10 cellular contexts compared by ENCODE assay signal in the genomic region with DNA sequence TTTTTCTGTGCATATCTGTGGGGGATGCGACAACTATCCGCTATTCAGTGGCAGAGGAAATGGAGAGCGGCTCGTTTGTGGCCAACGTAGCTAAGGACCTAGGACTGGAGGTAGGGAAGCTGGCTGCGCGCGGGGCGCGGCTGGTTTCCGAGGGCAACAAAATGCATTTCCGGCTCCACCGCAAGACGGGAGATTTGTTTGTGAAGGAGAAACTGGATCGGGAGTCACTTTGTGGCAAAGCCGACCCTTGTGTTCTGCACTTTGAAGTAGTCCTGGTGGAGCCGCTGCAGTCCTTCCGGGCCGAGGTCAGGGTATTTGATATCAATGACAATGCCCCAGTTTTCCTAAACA. TPM values are rescaled to one million over a fixed set of nuclear protein-coding genes. Genes with fewer than 3 reads are reported as not detected.
DNase-seq lines count a peak whose midpoint lies in the region; ATAC-seq and TF ChIP-seq lines count a peak whose summit lies in the region.
"Had no signal": no experiment of that assay in that cellular context is flagged by ENCODE, and none has a peak within 500 bp of the region (broad histone marks: within the 10 kb centered on the region; RNA-seq: fewer than 3 reads in every experiment).

No MANE protein-coding gene starts in this region.

- H3K9me2 ChIP-seq in GM23338 (ENCODE audit: insufficient read depth) = peaks cover 11% of the 10 kb centered on the region; the same call in 1 of the 2 replicates

- in situ Hi-C loops in gastrocnemius medialis (cut with MboI; ENCODE audit: low sequenced_read_pairs in 4 of 4) = no loop called here

- TF ChIP-seq CTCF in GM23338 (conservative IDR thresholded peaks at IDR 0.05; ENCODE audit: low read depth in 2 of 2) (no peak), gastrocnemius medialis (IDR thresholded peaks at IDR 0.05 in 4 of 5, conservative IDR thresholded peaks at IDR 0.05 in 1 of 5) (no peak)

- H3K36me3 ChIP-seq in GM23338 (ENCODE audit: insufficient read depth) (no peaks in the 10 kb centered on the region), iPS-15b (ENCODE audit: control insufficient read depth, insufficient read depth, low read length) (no peaks in the 10 kb centered on the region), gastrocnemius medialis (no peaks in the 10 kb centered on the region)
- H3K36me3 ChIP-seq: brain microvascular endothelial cell had no signal

- intact Hi-C loops in gastrocnemius medialis (cut with DNase I; ENCODE audit: low total_unique reads) = no loop called here

- CTCF ChIA-PET in T-cell (lab: Charles Lee) = no interaction called here

- H3K4me3 Mint-ChIP-seq in GM23338 (peak overlapping the region; percentile 87), T-cell (peak overlapping the region; percentile 59 to 65 (median 60))

- no peak overlapping the region for H3K27ac ChIP-seq in GM23338 (ENCODE audit: low read depth)
- H3K27ac ChIP-seq in gastrocnemius medialis = no peak overlapping the region
- H3K27ac ChIP-seq: brain microvascular endothelial cell had no signal

- H3F3A ChIP-seq in GM23338 (replicated peaks; ENCODE audit: low read depth) = no peaks in the 10 kb centered on the region

- H3K27ac Mint-ChIP-seq in GM23338 (no peak overlapping the region), T-cell (no peak overlapping the region)

- H3K4me1 ChIP-seq in GM23338 (ENCODE audit: insufficient read depth) (no peaks in the 10 kb centered on the region), iPS-15b (ENCODE audit: control insufficient read depth, insufficient read depth, low read length) (no peaks in the 10 kb centered on the region), gastrocnemius medialis (no peaks in the 10 kb centered on the region)

- H3K79me2 ChIP-seq in GM23338 (replicated peaks; ENCODE audit: insufficient read depth) = no peaks in the 10 kb centered on the region

- peak overlapping the region; percentile 73 for H2AFZ ChIP-seq in GM23338

- TF ChIP-seq POLR2A in gastrocnemius medialis (IDR thresholded peaks at IDR 0.05) = no peak

- H4K20me1 ChIP-seq in GM23338 (replicated peaks; ENCODE audit: insufficient read depth) = no peaks in the 10 kb centered on the region

- H3K4me2 ChIP-seq in GM23338 = peak overlapping the region; percentile 79

- POLR2A ChIA-PET in T-cell (lab: Charles Lee) = no interaction called here

- H3K4me1 Mint-ChIP-seq in GM23338 = peaks cover 17% of the 10 kb centered on the region
- peaks cover 4 to 14% (median 6%) of the 10 kb centered on the region in 3 donors for H3K4me1 Mint-ChIP-seq in T-cell

- H3K9me3 ChIP-seq in iPS-15b (ENCODE audit: control insufficient read depth, insufficient read depth, low read length) (no peaks in the 10 kb centered on the region), gastrocnemius medialis (no peaks in the 10 kb centered on the region)

- H3K27me3 ChIP-seq in GM23338 (ENCODE audit: insufficient read depth) = peaks cover 55% of the 10 kb centered on the region
- H3K27me3 ChIP-seq in iPS-15b (ENCODE audit: control insufficient read depth, insufficient read depth, low read length) = peaks cover 54% of the 10 kb centered on the region
- H3K27me3 ChIP-seq in gastrocnemius medialis = peaks cover 0 to 13% (median 11%) of the 10 kb centered on the region in 3 donors
- H3K27me3 ChIP-seq: brain microvascular endothelial cell had no signal

- H3K27me3 Mint-ChIP-seq in GM23338 (ENCODE audit: insufficient read depth, low read depth, poor library complexity) (peaks cover 21% of the 10 kb centered on the region), T-cell (peaks cover 48 to 55% of the 10 kb centered on the region in 2 donors)

- no peaks in the 10 kb centered on the region for H3K36me3 Mint-ChIP-seq in GM23338 (ENCODE audit: low read depth)
- no peaks in the 10 kb centered on the region for H3K36me3 Mint-ChIP-seq in T-cell

- peak; percentile 84 for ATAC-seq in GM23338
- ATAC-seq in T-cell (replicated peaks in 1 of 4) = no peak
- ATAC-seq in gastrocnemius medialis = no peak
- no peak for ATAC-seq in GM21381 (IDR thresholded peaks at IDR 0.05; ENCODE audit: unreplicated experiment)
- no peak for ATAC-seq in GM19328 (IDR thresholded peaks at IDR 0.05; ENCODE audit: unreplicated experiment)

- H3K9me3 Mint-ChIP-seq in GM23338 (no peaks in the 10 kb centered on the region; the same call in 2 of the 3 replicates), T-cell (peaks cover 7 to 20% (median 19%) of the 10 kb centered on the region in 3 donors)

- H3K4me3 ChIP-seq in GM23338 = peak overlapping the region; percentile 51
- H3K4me3 ChIP-seq in iPS-15b (ENCODE audit: low read depth, low read length) = peak overlapping the region; percentile 92
- H3K4me3 ChIP-seq in gastrocnemius medialis = peak overlapping the region; percentile 50 to 62 (median 55)

- DNase-seq in GM23338 (ENCODE audit: low spot score) (peak; percentile 70), T-cell (no peak), gastrocnemius medialis (no peak), Ammon's horn (ENCODE audit: low spot score) (no peak)
- DNase-seq: brain microvascular endothelial cell, small intestine had no signal

- H3K9ac ChIP-seq in iPS-15b (ENCODE audit: low read depth, low read length) = no peak overlapping the region

TF ChIP-seq in GM23338, 12 proteins besides CTCF, POLR2A, EP300 and RAD21:
- TF ChIP-seq NANOG (IDR thresholded peaks at IDR 0.05; ENCODE audit: borderline replicate concordance) (no peak), POLR2AphosphoS5 (IDR thresholded peaks at IDR 0.05; ENCODE audit: low read depth) (peak; percentile 30; the same call in 1 of the 2 replicates)

RNA-seq across cellular contexts. Expression of a gene that starts 0.3 kb away (rescaled TPM):
- 0.03 and 0.08 TPM in 2 replicates for total RNA-seq in GM23338 (2014; rRNA removed; shearing (Covaris generic))
- 0.05 and 0.09 TPM in 2 replicates for polyA plus RNA-seq in GM23338 (2016; fragmentation: Nextera tagmentation; extraction: Ambion mirVana)
- total RNA-seq in T-cell = not detected
- not detected for total RNA-seq in gastrocnemius medialis
- total RNA-seq: HT1080 had no signal

RNA-seq across cellular contexts. Expression of a gene that starts 42.9 kb away (rescaled TPM):
- 28.6 and 34.2 TPM in 2 replicates for total RNA-seq in GM23338 (2014; rRNA removed; shearing (Covaris generic))
- polyA plus RNA-seq in GM23338 (2016; fragmentation: Nextera tagmentation; extraction: Ambion mirVana) = 7.1 and 9.3 TPM in 2 replicates
- total RNA-seq in T-cell (1 to 10 TPM in 1 of 5 donors, under 1 TPM in 1, not detected in 3; 0.09 to 1.4 TPM), gastrocnemius medialis (1 to 10 TPM in 2 of 4 donors, under 1 TPM in 2; 0.71 to 1.7 (median 1.2) TPM)

RNA-seq across cellular contexts. Expression of a gene that starts 48.8 kb away (rescaled TPM):
- total RNA-seq in GM23338 (2014; rRNA removed; shearing (Covaris generic)) = 15.3 and 19.4 TPM in 2 replicates
- polyA plus RNA-seq in GM23338 (2016; fragmentation: Nextera tagmentation; extraction: Ambion mirVana) = 4.7 and 5.2 TPM in 2 replicates
- total RNA-seq in T-cell (1 to 10 TPM in 1 of 5 donors, not detected in 4; 1.2 TPM), gastrocnemius medialis (under 1 TPM in 3 of 4 donors, not detected in 1; 0.61 to 0.72 (median 0.71) TPM)
- total RNA-seq: HT1080 had no signal

Comparison
In these comparisons a context has a peak if more than half of its experiments do, and no peak if none do; other contexts are left out.
1. RNA of a gene that starts 42.9 kb away (total RNA-seq): 28.6 to 34.2 TPM in GM23338; 0.71 to 1.7 TPM in gastrocnemius medialis and 0.09 to 1.4 TPM in T-cell; every median in the first group is over 10 times any median in the second.
2. Peak in every context shown above with its lines, with median percentiles within 50 percentile points of each other: H3K4me3 ChIP-seq.